In the genomic region with DNA sequence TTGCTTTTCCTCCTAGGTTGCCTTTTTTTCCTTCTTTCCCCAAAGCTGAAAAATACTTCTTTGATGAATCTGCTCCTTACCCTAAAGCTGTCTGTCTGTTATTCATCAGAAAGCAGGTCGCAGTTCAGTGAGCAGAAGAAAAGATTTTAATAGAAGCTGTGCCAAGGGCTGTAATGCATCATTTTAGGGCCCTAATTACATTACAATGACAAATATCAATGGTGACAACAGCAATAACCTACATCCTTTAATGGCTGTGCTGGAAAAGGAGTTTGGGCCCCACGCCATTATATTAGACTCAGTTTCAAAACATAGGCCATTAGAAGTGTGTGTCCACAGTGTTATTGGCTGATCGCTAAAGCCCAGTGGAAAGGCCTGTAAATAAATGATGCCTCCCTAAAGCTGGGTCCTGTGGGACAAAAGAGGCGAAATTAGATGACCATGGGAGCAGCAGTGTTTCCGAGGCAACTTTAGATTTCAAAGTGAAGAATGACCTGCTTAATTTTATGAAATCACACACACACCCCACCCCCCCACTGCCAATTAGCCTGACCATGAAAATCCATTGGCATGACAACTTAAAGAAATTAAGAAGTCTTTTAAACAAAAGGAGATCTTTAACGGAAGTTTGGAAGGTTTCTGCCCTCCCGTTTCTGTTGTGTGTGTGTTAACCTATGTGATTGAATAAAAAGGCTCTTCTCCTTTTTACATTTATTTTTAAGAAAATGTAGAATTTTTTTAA, we compare ENCODE assay signal across 14 cellular contexts. TPM values are rescaled to one million over a fixed set of nuclear protein-coding genes. Genes with fewer than 3 reads are reported as not detected.
DNase-seq lines count a peak whose midpoint lies in the region; ATAC-seq and TF ChIP-seq lines count a peak whose summit lies in the region.
"Had no signal": no experiment of that assay in that cellular context is flagged by ENCODE, and none has a peak within 500 bp of the region (broad histone marks: within the 10 kb centered on the region; RNA-seq: fewer than 3 reads in every experiment).

No MANE protein-coding gene starts in this region.

- peak overlapping the region; percentile 16 to 70 (median 40) for H3K4me3 Mint-ChIP-seq in brain
- H3K4me3 Mint-ChIP-seq in nephron progenitor cell = no peak overlapping the region
- H3K4me3 Mint-ChIP-seq: activated naive CD4-positive, alpha-beta T cell treated with anti-CD3 and anti-CD28 coated beads, Interleukin-2, amount 50 U/mL, for 24 hours; IgD-negative memory B cell; naive thymus-derived CD8-positive, alpha-beta T cell; stimulated activated naive CD8-positive, alpha-beta T cell treated with anti-CD3 and anti-CD28 coated beads, Interleukin-15, Interleukin-2, amounts not matched to agents 100 ng/mL and 50 ng/mL, for 24 hours had no signal

- H4K20me1 ChIP-seq in BLaER1 = peaks cover 73% of the 10 kb centered on the region

- H3K27ac ChIP-seq in BLaER1 (0 out of 2 replicates have a peak overlapping the region, but pooled peaks have one; percentile 3), ascending aorta (no peak overlapping the region)

- peaks cover 60% of the 10 kb centered on the region for H3K27me3 Mint-ChIP-seq in brain
- no peaks in the 10 kb centered on the region for H3K27me3 Mint-ChIP-seq in nephron progenitor cell (ENCODE audit: low read depth, poor library complexity)
- H3K27me3 Mint-ChIP-seq: activated naive CD4-positive, alpha-beta T cell treated with anti-CD3 and anti-CD28 coated beads, Interleukin-2, amount 50 U/mL, for 24 hours; IgD-negative memory B cell; naive thymus-derived CD8-positive, alpha-beta T cell; stimulated activated naive CD8-positive, alpha-beta T cell treated with anti-CD3 and anti-CD28 coated beads, Interleukin-15, Interleukin-2, amounts not matched to agents 100 ng/mL and 50 ng/mL, for 24 hours had no signal

- TF ChIP-seq CTCF in brain (conservative IDR thresholded peaks at IDR 0.05) (no peak), nephron progenitor cell (IDR thresholded peaks at IDR 0.05) (no peak), ascending aorta (IDR thresholded peaks at IDR 0.05) (no peak)

- peaks cover 7 to 18% (median 15%) of the 10 kb centered on the region in 5 experiments for H3K9me3 Mint-ChIP-seq in brain
- H3K9me3 Mint-ChIP-seq in nephron progenitor cell = peaks cover 22% of the 10 kb centered on the region
- H3K9me3 Mint-ChIP-seq: IgD-negative memory B cell had no signal

- H3K4me1 ChIP-seq in BLaER1 (peaks cover 69% of the 10 kb centered on the region), ascending aorta (peaks cover 0 to 8% of the 10 kb centered on the region in 2 donors)
- H3K4me1 ChIP-seq: Caco-2 had no signal

- H3K4me1 Mint-ChIP-seq in brain (peaks cover 60% of the 10 kb centered on the region), nephron progenitor cell (peaks cover 62% of the 10 kb centered on the region)

- DNase-seq in M059J (ENCODE audit: low read depth) = peak; percentile 88
- DNase-seq in nephron progenitor cell = peak; percentile 10
- DNase-seq in ascending aorta (ENCODE audit: low spot score in 2 of 2) = no peak
- DNase-seq in LoVo (ENCODE audit: low spot score) = no peak
- DNase-seq: activated CD4-positive, alpha-beta T cell treated with anti-CD3 and anti-CD28 coated beads, Interleukin-2, amount 50 U/mL, for 4 hours; Caco-2; naive thymus-derived CD8-positive, alpha-beta T cell had no signal

- H3K27me3 ChIP-seq in BLaER1 (no peaks in the 10 kb centered on the region), ascending aorta (no peaks in the 10 kb centered on the region)

- H3K27ac Mint-ChIP-seq in brain = peak overlapping the region in 3 of 5 experiments; percentile 34 to 89 (median 68)
- peak overlapping the region; percentile 86 for H3K27ac Mint-ChIP-seq in nephron progenitor cell
- H3K27ac Mint-ChIP-seq: activated naive CD4-positive, alpha-beta T cell treated with anti-CD3 and anti-CD28 coated beads, Interleukin-2, amount 50 U/mL, for 24 hours; IgD-negative memory B cell; stimulated activated naive CD8-positive, alpha-beta T cell treated with anti-CD3 and anti-CD28 coated beads, Interleukin-15, Interleukin-2, amounts not matched to agents 100 ng/mL and 50 ng/mL, for 24 hours had no signal

- H3K4me3 ChIP-seq in BLaER1 = no peak overlapping the region
- no peak overlapping the region for H3K4me3 ChIP-seq in ascending aorta

- H3K9me3 ChIP-seq in BLaER1 (peaks cover 19% of the 10 kb centered on the region), ascending aorta (no peaks in the 10 kb centered on the region)
- H3K9me3 ChIP-seq: Caco-2 had no signal

- peaks cover 30% of the 10 kb centered on the region for H3K36me3 Mint-ChIP-seq in brain
- H3K36me3 Mint-ChIP-seq in nephron progenitor cell (ENCODE audit: low read depth) = peaks cover 40% of the 10 kb centered on the region

- H3K36me3 ChIP-seq in BLaER1 = peaks cover 39% of the 10 kb centered on the region
- no peaks in the 10 kb centered on the region for H3K36me3 ChIP-seq in ascending aorta

- intact Hi-C loops in ascending aorta (cut with DNase I) = no loop called here

- H3K9ac ChIP-seq in BLaER1 = no peak overlapping the region

- H3K4me2 ChIP-seq in BLaER1 = peak overlapping the region; percentile 72

- ATAC-seq in HG03196 (IDR thresholded peaks at IDR 0.05; ENCODE audit: unreplicated experiment) (no peak), HG02981 (IDR thresholded peaks at IDR 0.05; ENCODE audit: unreplicated experiment) (no peak)
- ATAC-seq: naive thymus-derived CD8-positive, alpha-beta T cell had no signal

RNA-seq across cellular contexts. Expression of a gene that starts 38.4 kb away (rescaled TPM):
- 205 and 307 TPM in 2 replicates for total RNA-seq in M059J (2014; rRNA removed; shearing (Covaris generic))
- polyA plus RNA-seq in brain (ENCODE audit: insufficient read depth, low read depth, low replicate concordance) = 24.9 TPM
- 58.0 TPM for total RNA-seq in ascending aorta

Comparison
In these comparisons a context has a peak if more than half of its experiments do, and no peak if none do; other contexts are left out.
1. DNase-seq: peak in M059J (single experiment) and nephron progenitor cell (single experiment); none in ascending aorta (0 of 2) and LoVo (single experiment).